Comparison of ENCODE assay signal across 1 cellular context in the genomic region with DNA sequence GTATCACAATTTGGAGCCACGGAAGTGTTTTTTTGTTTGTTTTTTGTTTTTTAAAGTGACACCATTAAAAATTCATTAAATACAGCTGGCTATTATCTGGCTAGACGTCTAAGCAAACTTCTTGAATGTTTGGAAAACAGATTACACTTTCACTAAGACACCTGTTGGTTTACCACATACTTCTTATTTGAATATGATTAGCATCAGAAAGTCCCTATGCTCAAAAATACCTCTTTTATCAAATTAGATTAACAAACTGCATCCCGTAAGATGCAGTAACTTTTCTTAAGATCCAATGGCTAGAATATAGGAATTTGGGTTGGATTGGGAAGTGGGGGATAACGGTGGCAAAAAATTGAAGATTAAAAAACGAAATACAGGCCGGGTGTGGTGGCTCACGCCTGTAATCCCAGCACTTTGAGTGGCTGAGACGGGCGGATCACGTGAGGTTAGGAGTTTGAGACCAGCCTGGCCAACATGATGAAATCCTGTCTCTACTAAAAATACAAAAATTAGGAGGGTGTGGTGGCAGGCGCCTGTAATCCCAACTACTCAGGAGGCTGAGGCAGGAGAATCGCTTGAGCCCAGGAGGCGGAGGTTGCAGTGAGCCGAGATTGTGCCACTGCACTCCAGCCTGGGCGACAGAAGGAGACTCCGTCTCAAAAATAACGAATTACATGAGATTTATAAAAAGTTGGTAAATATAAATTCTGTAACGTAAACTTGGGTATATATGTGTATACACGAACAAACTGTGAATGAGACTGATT.
TF ChIP-seq lines count a peak whose summit lies in the region.

No MANE protein-coding gene starts in this region.

TF ChIP-seq in HEK293, 187 proteins besides CTCF, POLR2A, EP300 and RAD21:
- TF ChIP-seq SCRT2 (tag by site-specific recombination; IDR thresholded peaks at IDR 0.05) (peak; percentile 74), KLF1 (tag by site-specific recombination; IDR thresholded peaks at IDR 0.05) (peak; percentile 53; the same call in 1 of the 2 replicates)
TF ChIP-seq in HEK293: peak in this region for 2; not testable (repeated sequence) for 185.
